In genomic region chr2:3423492-3424170, GRCh38 we compare ENCODE assay signal across 9 cellular contexts. TPM values are rescaled to one million over a fixed set of nuclear protein-coding genes. Genes with fewer than 3 reads are reported as not detected.
DNase-seq lines count a peak whose midpoint lies in the region; ATAC-seq, FAIRE-seq and TF ChIP-seq lines count a peak whose summit lies in the region.
"Had no signal": no experiment of that assay in that cellular context is flagged by ENCODE, and none has a peak within 500 bp of the region (broad histone marks: within the 10 kb centered on the region; RNA-seq: fewer than 3 reads in every experiment).

No MANE protein-coding gene starts in this region.

- H3K27ac ChIP-seq in heart left ventricle (no peak overlapping the region), small intestine (ENCODE audit: low read depth in 1 of 2, low read length in 1 of 2) (no peak overlapping the region)

- WGBS in heart left ventricle, 4 donors: 68 to 70% (median 69%) methylated on average over 19 of the region's 19 CpGs
- WGBS in small intestine, 3 donors: 70 to 78% (median 71%) methylated on average over 19 of the region's 19 CpGs

- FAIRE-seq in HTR-8/SVneo (lab: Jason Lieb, UNC) (peak; percentile 69), small intestine (lab: Jason Lieb, UNC) (no peak)
- FAIRE-seq: A204.1 had no signal

- H3K4me1 ChIP-seq in heart left ventricle: peaks cover 0 to 11% (median 0%) of the 10 kb centered on the region in 12 donors
- H3K4me1 ChIP-seq in small intestine (ENCODE audit: control insufficient read depth in 2 of 2, insufficient read depth in 1 of 2, low read depth in 1 of 2, low read length in 1 of 2): no peaks in the 10 kb centered on the region

- no peak for TF ChIP-seq POLR2A in heart left ventricle (IDR thresholded peaks at IDR 0.05)

- peaks cover 0 to 88% (median 69%) of the 10 kb centered on the region in 9 donors for H3K36me3 ChIP-seq in heart left ventricle
- peaks cover 13 to 26% of the 10 kb centered on the region in 2 donors for H3K36me3 ChIP-seq in small intestine (ENCODE audit: control insufficient read depth in 2 of 2, insufficient read depth in 2 of 2, low read length in 2 of 2)

- H3K4me3 ChIP-seq in heart left ventricle (no peak overlapping the region), small intestine (ENCODE audit: low read depth in 1 of 2, low read length in 2 of 2) (no peak overlapping the region)

- no peaks in the 10 kb centered on the region for H3K27me3 ChIP-seq in heart left ventricle
- no peaks in the 10 kb centered on the region for H3K27me3 ChIP-seq in small intestine (ENCODE audit: control insufficient read depth in 2 of 2, insufficient read depth in 2 of 2, low read length in 2 of 2)

- H3K9me3 ChIP-seq in heart left ventricle: no peaks in the 10 kb centered on the region
- no peaks in the 10 kb centered on the region for H3K9me3 ChIP-seq in small intestine (ENCODE audit: control insufficient read depth, low read depth)

- peak in 3 of 4 donors; percentile 51 to 65 (median 57) for ATAC-seq in heart left ventricle
- no peak for ATAC-seq in GM21423 (IDR thresholded peaks at IDR 0.05; ENCODE audit: unreplicated experiment)

- peak; percentile 73 for DNase-seq in DMS 273 (lab: John Stamatoyannopoulos, UW; ENCODE audit: unreplicated experiment)
- DNase-seq in DMS 273 treated with DMSO at 0.1 percent for 48 hours (lab: John Stamatoyannopoulos, UW): no peak
- peak; percentile 67 for DNase-seq in HTR-8/SVneo (ENCODE audit: insufficient read length, low spot score)
- DNase-seq in SKM-1 treated with dmso at 0.1 percent for 144 hours (lab: John Stamatoyannopoulos, UW; ENCODE audit: unreplicated experiment): peak; percentile 46
- peak; percentile 75 for DNase-seq in activated naive CD4-positive, alpha-beta T cell treated with anti-CD3 and anti-CD28 coated beads, Interleukin-2, amount 50 U/mL, for 16 hours
- peak; percentile 47 to 83 (median 68) for DNase-seq in heart left ventricle
- DNase-seq in small intestine: peak; percentile 71

- intact Hi-C loops in heart left ventricle (cut with DNase I): loop anchor here (1.0 to 10.0 kb wide), 9 partner anchors 34 to 231 kb away; partner anchors contain the start of gene ALLC (in 5 of the 10)

- peak; percentile 91 to 99 (median 98) for TF ChIP-seq CTCF in heart left ventricle (IDR thresholded peaks at IDR 0.05)

RNA-seq across cellular contexts. Expression of gene TRAPPC12, which starts 44.1 kb away (rescaled TPM):
- 100 to 1,000 TPM in 2 of 9 donors, 10 to 100 TPM in 7; 72.3 to 111 (median 88.2) TPM for total RNA-seq in heart left ventricle
- polyA plus RNA-seq in heart left ventricle: 100 to 1,000 TPM in 1 of 2 donors, 10 to 100 TPM in 1; 70.3 to 142 TPM
- 100 to 1,000 TPM in 2 of 3 donors, 10 to 100 TPM in 1; 43.9 to 120 (median 111) TPM for polyA plus RNA-seq in small intestine

RNA-seq across cellular contexts. Expression of gene EIPR1, which starts 46.0 kb away (rescaled TPM):
- total RNA-seq in heart left ventricle: 10 to 100 TPM in 8 of 9 donors, 1 to 10 TPM in 1; 8.4 to 20.6 (median 13.3) TPM
- polyA plus RNA-seq in heart left ventricle: 10 to 100 TPM in 1 of 2 donors, 1 to 10 TPM in 1; 7.9 to 26.1 TPM
- polyA plus RNA-seq in small intestine: 10 to 100 TPM; 16.8 to 28.5 (median 20.6) TPM
